In genomic region chr5:446066-446725, GRCh38 we compare ENCODE assay signal across 15 cellular contexts. TPM values are rescaled to one million over a fixed set of nuclear protein-coding genes. Genes with fewer than 3 reads are reported as not detected.
DNase-seq lines count a peak whose midpoint lies in the region; ATAC-seq and TF ChIP-seq lines count a peak whose summit lies in the region.
"Had no signal": no experiment of that assay in that cellular context is flagged by ENCODE, and none has a peak within 500 bp of the region (broad histone marks: within the 10 kb centered on the region; RNA-seq: fewer than 3 reads in every experiment).

No MANE protein-coding gene starts in this region.

- no peak overlapping the region for H3K4me3 ChIP-seq in right atrium auricular region
- H3K4me3 ChIP-seq in OCI-LY1 (ENCODE audit: low read depth, low read length, poor library complexity, severe bottlenecking), result no peak overlapping the region
- no peak overlapping the region for H3K4me3 ChIP-seq in upper lobe of right lung
- H3K4me3 ChIP-seq: lower lobe of right lung, ovary, Peyer's patch, smooth muscle cell had no signal

- H3K4me1 Mint-ChIP-seq in naive B cell, result peaks cover 41 to 49% (median 47%) of the 10 kb centered on the region in 3 donors

- H4K20me1 ChIP-seq in OCI-LY1 (ENCODE audit: insufficient read depth, low read length), result no peaks in the 10 kb centered on the region

- TF ChIP-seq CTCF in right atrium auricular region (IDR thresholded peaks at IDR 0.05) (no peak), OCI-LY1 (IDR thresholded peaks at IDR 0.05; ENCODE audit: low read length) (no peak), upper lobe of right lung (IDR thresholded peaks at IDR 0.05) (no peak)

- peaks cover 31 to 38% of the 10 kb centered on the region in 2 donors for H3K36me3 Mint-ChIP-seq in naive B cell

- H3K4me1 ChIP-seq in right atrium auricular region (peaks cover 0 to 19% of the 10 kb centered on the region in 2 donors), OCI-LY1 (ENCODE audit: insufficient read depth, low read length, severe bottlenecking) (peaks cover 26% of the 10 kb centered on the region), upper lobe of right lung (peaks cover 24% of the 10 kb centered on the region)

- peaks cover 0 to 5% (median 2%) of the 10 kb centered on the region in 7 donors for H3K9me3 Mint-ChIP-seq in naive B cell

- H3K27ac ChIP-seq in right atrium auricular region (no peak overlapping the region), OCI-LY1 (ENCODE audit: low read depth, low read length, poor library complexity, severe bottlenecking) (peak overlapping the region; percentile 15), upper lobe of right lung (no peak overlapping the region)
- H3K27ac ChIP-seq: brain microvascular endothelial cell, lower lobe of right lung, ovary, Peyer's patch had no signal

- peaks cover 0 to 12% (median 0%) of the 10 kb centered on the region in 3 donors for H3K27me3 Mint-ChIP-seq in naive B cell
- H3K27me3 Mint-ChIP-seq: T-cell had no signal

- no peaks in the 10 kb centered on the region for H3K27me3 ChIP-seq in right atrium auricular region
- no peaks in the 10 kb centered on the region for H3K27me3 ChIP-seq in OCI-LY1 (ENCODE audit: insufficient read depth, low read length)
- H3K27me3 ChIP-seq in upper lobe of right lung, result no peaks in the 10 kb centered on the region
- H3K27me3 ChIP-seq: brain microvascular endothelial cell, ovary, Peyer's patch had no signal

- intact Hi-C loops in left cardiac atrium (cut with DNase I) (no loop called here), upper lobe of right lung (cut with DNase I) (no loop called here)

- H3K27ac Mint-ChIP-seq in naive B cell, result peak overlapping the region in 4 of 6 donors; percentile 15 to 48 (median 36)

- peak overlapping the region in 3 of 8 donors; percentile 23 to 80 (median 78) for H3K4me3 Mint-ChIP-seq in naive B cell
- H3K4me3 Mint-ChIP-seq: T-cell had no signal

- H3K36me3 ChIP-seq in right atrium auricular region, result peaks cover 42% of the 10 kb centered on the region
- H3K36me3 ChIP-seq in OCI-LY1 (ENCODE audit: insufficient read depth, low read length), result peaks cover 53% of the 10 kb centered on the region
- H3K36me3 ChIP-seq in upper lobe of right lung, result peaks cover 53% of the 10 kb centered on the region
- H3K36me3 ChIP-seq: ovary had no signal

- ATAC-seq in left cardiac atrium (no peak), naive B cell (ENCODE audit: low read depth in 2 of 2) (no peak), upper lobe of right lung (no peak), HG03045 (IDR thresholded peaks at IDR 0.05; ENCODE audit: unreplicated experiment) (no peak)
- ATAC-seq: lower lobe of right lung had no signal

- peak; percentile 15 for DNase-seq in left cardiac atrium
- DNase-seq in right atrium auricular region (ENCODE audit: low spot score), result no peak
- DNase-seq in naive B cell, result no peak
- peak; percentile 15 for DNase-seq in upper lobe of right lung
- DNase-seq in activated gamma-delta T cell (lab: John Stamatoyannopoulos, UW), result no peak
- DNase-seq: activated CD4-positive, alpha-beta T cell treated with anti-CD3 and anti-CD28 coated beads for 1 hour; brain microvascular endothelial cell; lower lobe of right lung; NCI-H2107 had no signal

- H3K4me2 ChIP-seq in OCI-LY1 (ENCODE audit: low read length), result no peak overlapping the region
- H3K4me2 ChIP-seq: smooth muscle cell had no signal

- no peaks in the 10 kb centered on the region for H3K9me2 ChIP-seq in OCI-LY1 (ENCODE audit: low read depth, low read length)

- peaks cover 0 to 3% of the 10 kb centered on the region in 2 donors for H3K9me3 ChIP-seq in right atrium auricular region
- H3K9me3 ChIP-seq in OCI-LY1 (ENCODE audit: low read length), result peaks cover under 1% of the 10 kb centered on the region; the same call in 1 of the 2 replicates
- H3K9me3 ChIP-seq in upper lobe of right lung, result no peaks in the 10 kb centered on the region
- H3K9me3 ChIP-seq: lower lobe of right lung, ovary, Peyer's patch had no signal

- 0 out of 2 replicates have a peak, but pooled peaks cover 7% of the 10 kb centered on the region for H3K79me2 ChIP-seq in OCI-LY1 (ENCODE audit: insufficient read depth, low read length)

- H3K9ac ChIP-seq in OCI-LY1 (ENCODE audit: low read length), result no peak overlapping the region

- no peak overlapping the region for H2AFZ ChIP-seq in OCI-LY1 (ENCODE audit: low read length)

- peaks cover 2% of the 10 kb centered on the region for H3F3A ChIP-seq in OCI-LY1 (ENCODE audit: insufficient read depth, low read length)

RNA-seq across cellular contexts. Expression of gene EXOC3, which starts 3.2 kb away (rescaled TPM):
- total RNA-seq in left cardiac atrium (10 to 100 TPM; 41.4 to 42.3 TPM), right atrium auricular region (10 to 100 TPM; 34.7 to 40.7 TPM), upper lobe of right lung (59.5 TPM)
- 10 to 100 TPM; 18.8 to 36.1 (median 22.9) TPM for polyA plus RNA-seq in naive B cell (ENCODE audit: low read depth in 6 of 6)

Comparison
In these comparisons a context has a peak if more than half of its experiments do, and no peak if none do; other contexts are left out.
1. DNase-seq: peak in left cardiac atrium (single experiment) and upper lobe of right lung (single experiment); none in right atrium auricular region (single experiment), naive B cell (single experiment) and activated gamma-delta T cell (single experiment).